Comparison of ENCODE assay signal across 31 cellular contexts in the genomic region with DNA sequence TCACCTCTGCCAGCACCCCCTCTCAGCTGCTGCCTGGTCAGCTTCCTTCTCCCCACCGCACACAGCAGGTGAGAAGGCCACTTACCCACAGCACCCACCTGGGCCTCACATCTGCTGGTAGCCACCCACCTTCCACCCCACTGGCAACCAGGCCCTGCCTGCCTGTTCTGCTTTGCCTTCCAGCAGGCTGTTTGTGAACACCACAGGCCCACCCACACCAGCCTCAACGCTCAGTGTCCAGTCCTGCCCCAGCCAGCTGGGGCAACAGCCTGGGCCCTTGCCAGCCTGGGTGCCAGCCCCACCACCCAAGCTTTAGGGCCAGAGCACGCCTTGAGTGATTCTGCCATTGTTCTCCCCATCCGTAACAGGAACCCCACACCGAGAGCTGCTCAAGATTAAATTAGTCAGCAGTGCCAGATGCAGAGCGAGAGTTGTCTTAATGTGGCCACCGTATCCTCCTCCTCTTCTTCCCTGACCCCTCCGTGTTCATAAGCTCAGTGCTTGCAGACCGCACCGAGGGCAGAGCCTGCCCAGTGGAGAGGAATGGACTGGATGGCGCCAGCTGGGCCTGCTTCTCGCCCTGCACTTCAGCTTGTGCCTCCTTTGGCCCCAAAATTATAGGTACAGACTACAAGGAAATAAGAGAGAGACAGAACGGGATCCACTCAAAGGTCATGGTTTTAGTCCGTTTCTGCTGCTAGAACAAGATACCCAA.
A peak's percentile ranks its signal among the peaks of the same experiment; 100 is the strongest.
DNase-seq lines count a peak whose midpoint lies in the region; ATAC-seq, FAIRE-seq and TF ChIP-seq lines count a peak whose summit lies in the region.
"Had no signal": no experiment of that assay in that cellular context is flagged by ENCODE, and none has a peak within 500 bp of the region (broad histone marks: within the 10 kb centered on the region; RNA-seq: fewer than 3 reads in every experiment).

No MANE protein-coding gene starts in this region.

- no peak overlapping the region for H3K4ac ChIP-seq in H1 (replicated peaks; ENCODE audit: insufficient read length, low read depth, low read length)

- H2BK15ac ChIP-seq in H1 (ENCODE audit: low read length) = no peak overlapping the region

- no peak for TF ChIP-seq POLR2A in H1 (IDR thresholded peaks at IDR 0.05; ENCODE audit: control extremely low read depth in 1 of 2, low read depth in 2 of 2, low read length in 2 of 2)
- no peak for TF ChIP-seq POLR2A in esophagus muscularis mucosa (IDR thresholded peaks at IDR 0.05; ENCODE audit: low read depth)

- TF ChIP-seq RAD21 in H1 (IDR thresholded peaks at IDR 0.05 in 1 of 2, conservative IDR thresholded peaks at IDR 0.05 in 1 of 2; ENCODE audit: low read depth in 2 of 2, low read length in 2 of 2) = no peak

- H3K4me2 ChIP-seq in BLaER1 (no peak overlapping the region), H1 (ENCODE audit: insufficient read depth in 1 of 2, low read depth in 2 of 2, low read length in 2 of 2) (no peak overlapping the region)

- H3K14ac ChIP-seq in H1 (ENCODE audit: insufficient read length) = no peak overlapping the region

- TF ChIP-seq CTCF in H1 (IDR thresholded peaks at IDR 0.05; ENCODE audit: control extremely low read depth in 1 of 3, insufficient read depth in 1 of 3, low read depth in 1 of 3, low read length in 3 of 3) (no peak), esophagus muscularis mucosa (IDR thresholded peaks at IDR 0.05) (no peak)

- ATAC-seq in HG03025 (IDR thresholded peaks at IDR 0.05; ENCODE audit: low FRiP score, unreplicated experiment) (no peak), GM21360 (IDR thresholded peaks at IDR 0.05; ENCODE audit: unreplicated experiment) (no peak)
- ATAC-seq: effector memory CD8-positive, alpha-beta T cell; left lung; stimulated activated naive CD8-positive, alpha-beta T cell treated with anti-CD3 and anti-CD28 coated beads, Interleukin-15, Interleukin-2, amounts not matched to agents 100 U/mL and 50 U/mL, for 24 hours had no signal

- DNase-seq in NCI-H2227 (lab: John Stamatoyannopoulos, UW; ENCODE audit: unreplicated experiment) = peak; percentile 35
- no peak for DNase-seq in H1 (ENCODE audit: low read depth in 1 of 2, low spot score in 2 of 2)
- DNase-seq in posterior vena cava (ENCODE audit: low spot score) = peak; percentile 51
- no peak for DNase-seq in esophagus muscularis mucosa (ENCODE audit: extremely low spot score)
- DNase-seq in LoVo (ENCODE audit: low spot score) = no peak
- DNase-seq: activated CD4-positive, alpha-beta memory T cell treated with anti-CD3 and anti-CD28 coated beads, Interleukin-2, amount 10 ng/mL, durations not matched to agents 7 days and 5 days; activated effector memory CD4-positive, alpha-beta T cell treated with Interleukin-2 at 50 U/mL for 16 hours; activated T-cell treated with anti-CD3 and anti-CD28 coated beads, Interleukin-2, amount 50 U/mL, for 1 hour; AML-193; caudate nucleus; CD8-positive, alpha-beta memory T cell; cortex of kidney; DMS 273 treated with DMSO at 0.1 percent for 48 hours; effector memory CD8-positive, alpha-beta T cell; erythroblast; Karpas-422; left lung; NCI-H1417 treated with DMSO at 0.1 percent for 48 hours; NCI-H2029 treated with DMSO at 0.1 percent for 48 hours; NCI-H226; NCI-H526 treated with DMSO at 0.1 percent for 48 hours; SHP77; stimulated activated naive CD8-positive, alpha-beta T cell treated with anti-CD3 and anti-CD28 coated beads, Interleukin-15, Interleukin-2, amounts not matched to agents 100 U/mL and 50 U/mL, for 24 hours; T-helper 2 cell; uterus had no signal

- no peaks in the 10 kb centered on the region for H3K23me2 ChIP-seq in H1 (ENCODE audit: low read depth, low read length)

- H2BK20ac ChIP-seq in H1 (ENCODE audit: low read length) = no peak overlapping the region

- no peak overlapping the region for H3K56ac ChIP-seq in H1 (replicated peaks; ENCODE audit: insufficient read length, low read depth, low read length)

- peak overlapping the region; percentile 44; the same call in 1 of the 2 replicates for H2BK5ac ChIP-seq in H1 (ENCODE audit: low read depth, low read length)

- no peaks in the 10 kb centered on the region for H3K79me1 ChIP-seq in H1 (ENCODE audit: low read depth, low read length)

- no peak overlapping the region for H4K5ac ChIP-seq in H1 (ENCODE audit: insufficient read length, low read depth, low read length)

- POLR2A ChIA-PET in H1 (lab: Charles Lee; ENCODE audit: partially characterized antibody) = no interaction called here

- H2BK120ac ChIP-seq in H1 (replicated peaks; ENCODE audit: low read depth, low read length) = no peak overlapping the region

- H4K20me1 ChIP-seq in BLaER1 (peaks cover 9% of the 10 kb centered on the region; the same call in 1 of the 2 replicates), H1 (replicated peaks in 1 of 2; ENCODE audit: control insufficient read depth in 1 of 2, insufficient read depth in 2 of 2, low read length in 2 of 2) (no peaks in the 10 kb centered on the region)

- H3K27me3 ChIP-seq in BLaER1 (no peaks in the 10 kb centered on the region), H1 (replicated peaks in 1 of 4; ENCODE audit: control insufficient read depth in 3 of 4, extremely low read depth in 1 of 4, insufficient read depth in 3 of 4, low read length in 3 of 4) (no peaks in the 10 kb centered on the region), esophagus muscularis mucosa (peaks cover 0 to 11% (median 0%) of the 10 kb centered on the region in 4 donors)
- H3K27me3 ChIP-seq: ascending aorta, uterus had no signal

- FAIRE-seq in H1 (lab: Jason Lieb, UNC) = no peak
- FAIRE-seq: islet of Langerhans had no signal

- no peak overlapping the region for H3K4me3 ChIP-seq in BLaER1
- H3K4me3 ChIP-seq in H1 (ENCODE audit: extremely low read depth in 1 of 4, insufficient read depth in 2 of 4, low read depth in 3 of 4, low read length in 4 of 4) = no peak overlapping the region
- no peak overlapping the region for H3K4me3 ChIP-seq in esophagus muscularis mucosa
- H3K4me3 ChIP-seq: ascending aorta, left lung, prostate gland, uterus had no signal

- H3K9me3 ChIP-seq in BLaER1 (peaks cover 14% of the 10 kb centered on the region), H1 (ENCODE audit: insufficient read depth in 2 of 2, low read depth in 1 of 2, low read length in 1 of 2) (no peaks in the 10 kb centered on the region), esophagus muscularis mucosa (no peaks in the 10 kb centered on the region)
- H3K9me3 ChIP-seq: ascending aorta, left lung, prostate gland, uterus had no signal

- no peak overlapping the region; the same call in 1 of the 2 replicates for H3K18ac ChIP-seq in H1 (ENCODE audit: extremely low read depth, low read length)

- H3K79me2 ChIP-seq in H1 (ENCODE audit: control insufficient read depth in 1 of 2, insufficient read depth in 2 of 2, low read length in 2 of 2) = no peaks in the 10 kb centered on the region

- H3K23ac ChIP-seq in H1 (ENCODE audit: insufficient read length) = no peak overlapping the region

- no peak overlapping the region for H2AFZ ChIP-seq in H1 (ENCODE audit: low read length)

- no peak overlapping the region for H2BK12ac ChIP-seq in H1 (ENCODE audit: low read depth, low read length)

- peaks cover 45% of the 10 kb centered on the region for H3K36me3 ChIP-seq in BLaER1
- no peaks in the 10 kb centered on the region for H3K36me3 ChIP-seq in H1 (ENCODE audit: control insufficient read depth in 2 of 4, insufficient read depth in 4 of 4, low read length in 3 of 4)
- H3K36me3 ChIP-seq in esophagus muscularis mucosa = no peaks in the 10 kb centered on the region
- H3K36me3 ChIP-seq: ascending aorta, left lung, prostate gland, uterus had no signal

- no peak overlapping the region for H4K91ac ChIP-seq in H1 (replicated peaks; ENCODE audit: insufficient read length, low read length)

- H2AK5ac ChIP-seq in H1 (ENCODE audit: low read depth, low read length) = no peak overlapping the region

- peak overlapping the region; percentile 46; the same call in 1 of the 2 replicates for H4K8ac ChIP-seq in H1 (ENCODE audit: extremely low read depth, insufficient read depth, low read length)

- TF ChIP-seq EP300 in H1 (IDR thresholded peaks at IDR 0.05; ENCODE audit: borderline replicate concordance in 1 of 2, low read depth in 2 of 2, low read length in 2 of 2) (no peak), esophagus muscularis mucosa (IDR thresholded peaks at IDR 0.05) (no peak)

- H3K4me1 ChIP-seq in BLaER1 (peaks cover 43% of the 10 kb centered on the region), H1 (replicated peaks in 1 of 4; ENCODE audit: control insufficient read depth in 3 of 4, insufficient read depth in 4 of 4, low read length in 3 of 4) (peaks cover 0 to 5% (median 0%) of the 10 kb centered on the region in 4 experiments; a peak in 2 of 7 replicates), esophagus muscularis mucosa (no peaks in the 10 kb centered on the region)
- H3K4me1 ChIP-seq: ascending aorta, left lung, prostate gland, uterus had no signal

- WGBS in H1 (ENCODE audit: extremely low coverage in 1 of 2, insufficient coverage in 1 of 2, insufficient read length in 1 of 2, insufficient replicate concordance in 2 of 2, low coverage in 1 of 2, low lambda C conversion rate in 2 of 2, missing lambda C conversion rate in 1 of 2), 2 experiments = 87% methylated on average over 14 of the region's 14 CpGs; no CpG with 5 or more reads in 1 of the 2 experiments
- WGBS in esophagus muscularis mucosa = 84% methylated on average over 14 of the region's 14 CpGs

- CTCF ChIA-PET in H1 (lab: Charles Lee; ENCODE audit: partially characterized antibody) = interaction anchor here (0.9 to 2.5 kb wide), 2 partner anchors 10 to 16 kb away, joined by 3 to 17 read pairs; no protein-coding TSS in a partner anchor

- intact Hi-C loops in posterior vena cava (cut with DNase I) = no loop called here
- intact Hi-C loops in esophagus muscularis mucosa (cut with DNase I) = no loop called here

- H3K9ac ChIP-seq in BLaER1 (no peak overlapping the region), H1 (replicated peaks in 1 of 4; ENCODE audit: extremely low read depth in 1 of 4, low read depth in 3 of 4, low read length in 3 of 4) (no peak overlapping the region)

- H3K27ac ChIP-seq in BLaER1 = 0 out of 2 replicates have a peak overlapping the region, but pooled peaks have one; percentile 14
- no peak overlapping the region for H3K27ac ChIP-seq in H1 (ENCODE audit: low read depth, low read length)
- H3K27ac ChIP-seq in esophagus muscularis mucosa (replicated peaks in 1 of 4) = no peak overlapping the region
- H3K27ac ChIP-seq: ascending aorta, left lung, prostate gland, uterus had no signal

TF ChIP-seq in H1, 55 proteins besides CTCF, POLR2A, EP300 and RAD21:
- no peak for TF ChIP-seq CTBP2 (IDR thresholded peaks at IDR 0.05; ENCODE audit: borderline replicate concordance, insufficient read depth, insufficient read length, low read length)
- TF ChIP-seq BRCA1 (IDR thresholded peaks at IDR 0.05; ENCODE audit: low read depth, low read length) = no peak
TF ChIP-seq in H1: peak in this region for 0.

Comparison
In these comparisons a context has a peak if more than half of its experiments do, and no peak if none do; other contexts are left out.
1. DNase-seq: peak in NCI-H2227 (single experiment) and posterior vena cava (single experiment); none in H1 (0 of 2), esophagus muscularis mucosa (single experiment) and LoVo (single experiment).